ENCODE assay signal across 9 cellular contexts in the genomic region with DNA sequence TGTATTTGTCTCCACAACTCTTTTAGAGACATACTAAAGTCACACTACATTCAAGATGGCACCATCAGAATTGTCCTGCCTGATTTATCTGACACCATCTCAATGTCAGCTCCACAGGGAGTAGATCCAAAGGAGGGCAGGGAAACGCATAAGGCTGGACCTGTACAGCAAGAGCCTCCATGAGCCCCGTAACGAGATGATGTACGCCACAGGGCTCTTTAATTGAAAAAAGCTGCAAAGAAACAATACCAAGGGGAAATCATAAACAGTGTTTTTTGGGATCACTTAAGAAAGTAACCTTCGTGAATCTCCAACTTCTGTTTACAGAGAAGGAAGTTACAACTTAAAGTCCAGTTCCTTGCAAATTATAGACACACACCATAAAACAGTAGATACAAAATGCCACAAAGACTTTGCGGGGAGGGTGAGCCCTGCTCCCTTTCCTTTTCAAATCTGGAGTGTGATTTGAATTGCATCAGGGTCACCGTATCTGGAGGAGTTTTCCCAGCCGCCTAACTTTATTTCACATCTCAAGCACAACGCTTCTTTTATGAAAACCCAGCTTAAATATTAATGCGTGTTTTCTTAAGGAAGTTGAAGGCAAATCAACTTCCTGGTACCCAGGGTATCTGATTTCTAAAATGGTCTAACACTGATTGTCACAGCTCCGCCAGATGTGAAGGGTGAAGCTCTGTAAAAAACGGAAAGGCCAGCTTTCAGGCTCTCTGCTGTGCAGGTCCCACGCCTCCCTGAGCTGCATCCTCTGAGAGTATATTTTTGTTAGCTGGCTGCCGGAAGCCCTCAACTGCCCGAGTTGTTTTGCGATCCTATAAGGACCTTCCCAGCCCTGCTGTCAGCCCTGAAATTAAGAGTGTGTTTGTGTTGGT.
DNase-seq lines count a peak whose midpoint lies in the region; ATAC-seq, FAIRE-seq and TF ChIP-seq lines count a peak whose summit lies in the region.
"Had no signal": no experiment of that assay in that cellular context is flagged by ENCODE, and none has a peak within 500 bp of the region (broad histone marks: within the 10 kb centered on the region; RNA-seq: fewer than 3 reads in every experiment).

No MANE protein-coding gene starts in this region.

- H3K36me3 ChIP-seq in vagina: no peaks in the 10 kb centered on the region

- peaks cover 51 to 60% (median 57%) of the 10 kb centered on the region in 3 donors for H3K4me1 Mint-ChIP-seq in IgD-negative memory B cell

- peak; percentile 95 for ATAC-seq in GM21515 (IDR thresholded peaks at IDR 0.05; ENCODE audit: unreplicated experiment)
- ATAC-seq in left cardiac atrium: peak; percentile 44 to 85

- no peaks in the 10 kb centered on the region for H3K27me3 ChIP-seq in vagina

- H3K27me3 Mint-ChIP-seq in IgD-negative memory B cell: no peaks in the 10 kb centered on the region

- peak overlapping the region; percentile 64 for H3K27ac ChIP-seq in vagina

- POLR2A ChIA-PET in HEK293T (lab: Yijun Ruan, JAX): no interaction called here

- TF ChIP-seq POLR2A in GM12891 (IDR thresholded peaks at IDR 0.05; ENCODE audit: low read depth, low read length): peak; percentile 69; the same call in 1 of the 2 replicates
- TF ChIP-seq POLR2A in vagina (IDR thresholded peaks at IDR 0.05): no peak

- H3K27ac Mint-ChIP-seq in IgD-negative memory B cell: peak overlapping the region; percentile 93 to 99 (median 98)

- no peak for DNase-seq in GM12891 (ENCODE audit: insufficient read length, low spot score)
- peak; percentile 38 for DNase-seq in left cardiac atrium
- no peak for DNase-seq in vagina (ENCODE audit: extremely low spot score in 2 of 2)
- no peak for DNase-seq in HEK293T (ENCODE audit: extremely low spot score)
- DNase-seq in NCI-H1694 treated with DMSO at 0.1 percent for 48 hours (lab: John Stamatoyannopoulos, UW): no peak
- DNase-seq in NCI-H446 (lab: John Stamatoyannopoulos, UW): no peak

- H3K36me3 Mint-ChIP-seq in IgD-negative memory B cell: peaks cover 1% of the 10 kb centered on the region

- peaks cover 35% of the 10 kb centered on the region for H3K4me1 ChIP-seq in vagina

- H3K4me3 ChIP-seq in vagina: peak overlapping the region in 1 of 2 donors; percentile 1
- H3K4me3 ChIP-seq: K562 had no signal

- FAIRE-seq in GM12891 (lab: Jason Lieb, UNC): peak; percentile 87
- FAIRE-seq: K562 had no signal

- CTCF ChIA-PET in HEK293T (lab: Yijun Ruan, JAX): interaction anchor here (0.5 kb wide), 1 partner anchor 50 kb away, joined by 6 read pairs; no protein-coding TSS in a partner anchor

- no peaks in the 10 kb centered on the region for H3K9me3 Mint-ChIP-seq in IgD-negative memory B cell

- H3K9me3 ChIP-seq in vagina: no peaks in the 10 kb centered on the region

- peak overlapping the region; percentile 86 to 98 (median 93) for H3K4me3 Mint-ChIP-seq in IgD-negative memory B cell

- intact Hi-C loops in left cardiac atrium (cut with DNase I) (no loop called here), vagina (cut with DNase I) (no loop called here)

- TF ChIP-seq CTCF in vagina (IDR thresholded peaks at IDR 0.05): no peak

TF ChIP-seq in GM12891, 5 proteins besides CTCF, POLR2A, EP300 and RAD21:
- TF ChIP-seq SPI1 (IDR thresholded peaks at IDR 0.05; ENCODE audit: low read depth, low read length) (no peak), TAF1 (IDR thresholded peaks at IDR 0.05; ENCODE audit: low read depth, low read length) (no peak), POU2F2 (IDR thresholded peaks at IDR 0.05; ENCODE audit: low read depth, low read length) (no peak), POLR2AphosphoS5 (IDR thresholded peaks at IDR 0.05; ENCODE audit: low read depth, low read length) (0 out of 2 replicates have a peak, but pooled peaks have one; percentile 45)
TF ChIP-seq in GM12891: peak in this region for 1.

TF ChIP-seq in HEK293T, 16 proteins besides CTCF, POLR2A, EP300 and RAD21:
- TF ChIP-seq BHLHE40 (IDR thresholded peaks at IDR 0.05; ENCODE audit: borderline replicate concordance) (no peak), NFRKB (IDR thresholded peaks at IDR 0.05) (no peak), FOXK2 (IDR thresholded peaks at IDR 0.05) (no peak), CTBP1 (IDR thresholded peaks at IDR 0.05; ENCODE audit: borderline replicate concordance) (no peak), TARDBP (IDR thresholded peaks at IDR 0.05) (no peak), PKNOX1 (IDR thresholded peaks at IDR 0.05) (no peak)
